Comparison of ENCODE assay signal across 1 cellular context in genomic region chr2:202588647-202589581, GRCh38.
TF ChIP-seq lines count a peak whose summit lies in the region.

No MANE protein-coding gene starts in this region.

TF ChIP-seq in HepG2, 621 proteins besides CTCF, POLR2A, EP300 and RAD21 (continued from another document and continues in another):
- TF ChIP-seq DZIP1 (CRISPR knock-in tag; IDR thresholded peaks at IDR 0.05) (no peak), HNRNPH1 (optimal IDR thresholded peaks at IDR 0.05; ENCODE audit: low read depth, low read length) (no peak), ELF4 (CRISPR knock-in tag; IDR thresholded peaks at IDR 0.05; ENCODE audit: borderline replicate concordance) (no peak), ZFY (CRISPR knock-in tag; IDR thresholded peaks at IDR 0.05) (no peak), RBM22 (optimal IDR thresholded peaks at IDR 0.05; ENCODE audit: low read length) (no peak), ZNF292 (CRISPR knock-in tag; IDR thresholded peaks at IDR 0.05; ENCODE audit: borderline replicate concordance, low read depth) (peak; percentile 71; the same call in 1 of the 2 replicates), ZNF777 (CRISPR knock-in tag; IDR thresholded peaks at IDR 0.05) (no peak), ZSCAN29 (CRISPR knock-in tag; conservative IDR thresholded peaks at IDR 0.05) (peak; percentile 60; the same call in 1 of the 2 replicates), MAZ (IDR thresholded peaks at IDR 0.05; ENCODE audit: borderline replicate concordance, low read depth, low read length) (no peak), MAZ (CRISPR knock-in tag; IDR thresholded peaks at IDR 0.05; ENCODE audit: low read depth) (peak; percentile 52), TCF7L2 (IDR thresholded peaks at IDR 0.05; ENCODE audit: low read depth, low read length) (no peak), CCAR2 (optimal IDR thresholded peaks at IDR 0.05; ENCODE audit: low read depth, low read length) (no peak), ARNT2 (CRISPR knock-in tag; IDR thresholded peaks at IDR 0.05; ENCODE audit: low read depth) (no peak), SMAD1 (CRISPR knock-in tag; IDR thresholded peaks at IDR 0.05; ENCODE audit: borderline replicate concordance, low read depth) (no peak), GABPA (IDR thresholded peaks at IDR 0.05; ENCODE audit: low read depth, low read length) (no peak), GABPA (CRISPR knock-in tag; IDR thresholded peaks at IDR 0.05; ENCODE audit: low read depth) (peak; percentile 27; the same call in 1 of the 2 replicates), HNF4G (IDR thresholded peaks at IDR 0.05; ENCODE audit: borderline replicate concordance, low read depth, low read length) (no peak; the same call in 1 of the 2 replicates), HNF4G (CRISPR knock-in tag; IDR thresholded peaks at IDR 0.05; ENCODE audit: borderline replicate concordance, low read depth) (no peak), HNF1A (IDR thresholded peaks at IDR 0.05; ENCODE audit: low read depth) (no peak), HNF1A (CRISPR knock-in tag; IDR thresholded peaks at IDR 0.05; ENCODE audit: borderline replicate concordance) (peak; percentile 39; the same call in 1 of the 2 replicates), ZNF724P (CRISPR knock-in tag; IDR thresholded peaks at IDR 0.05; ENCODE audit: borderline replicate concordance) (peak; percentile 47; the same call in 1 of the 2 replicates), SOX5 (CRISPR knock-in tag; IDR thresholded peaks at IDR 0.05; ENCODE audit: borderline replicate concordance) (peak; percentile 64), ATF1 (CRISPR knock-in tag; IDR thresholded peaks at IDR 0.05) (peak; percentile 46), RAD51 (IDR thresholded peaks at IDR 0.05; ENCODE audit: borderline replicate concordance) (no peak), ZNF737 (CRISPR knock-in tag; IDR thresholded peaks at IDR 0.05; ENCODE audit: borderline replicate concordance) (no peak), PRDM10 (CRISPR knock-in tag; IDR thresholded peaks at IDR 0.05; ENCODE audit: low read depth) (no peak; the same call in 1 of the 2 replicates), SPEN (CRISPR knock-in tag; IDR thresholded peaks at IDR 0.05; ENCODE audit: low read depth) (peak; percentile 52; the same call in 1 of the 2 replicates), PAX8 (CRISPR knock-in tag; IDR thresholded peaks at IDR 0.05; ENCODE audit: borderline replicate concordance) (no peak), ZNF280D (CRISPR knock-in tag; IDR thresholded peaks at IDR 0.05) (no peak; the same call in 1 of the 2 replicates), TIGD3 (CRISPR knock-in tag; IDR thresholded peaks at IDR 0.05; ENCODE audit: borderline replicate concordance) (no peak), ZFP36 (IDR thresholded peaks at IDR 0.05; ENCODE audit: borderline replicate concordance, low read depth, low read length, partially characterized antibody) (no peak), ZNF512 (CRISPR knock-in tag; IDR thresholded peaks at IDR 0.05) (peak; percentile 83; the same call in 1 of the 2 replicates), ZNF616 (CRISPR knock-in tag; IDR thresholded peaks at IDR 0.05; ENCODE audit: low read depth) (0 out of 2 replicates have a peak, but pooled peaks have one; percentile 61), GFI1 (CRISPR knock-in tag; IDR thresholded peaks at IDR 0.05; ENCODE audit: borderline replicate concordance) (no peak), ATRX (CRISPR knock-in tag; IDR thresholded peaks at IDR 0.05; ENCODE audit: borderline replicate concordance) (no peak), PHF5A (CRISPR knock-in tag; IDR thresholded peaks at IDR 0.05; ENCODE audit: low read depth, unreplicated experiment) (peak; percentile 80), MYNN (CRISPR knock-in tag; IDR thresholded peaks at IDR 0.05; ENCODE audit: low read depth) (no peak), SP1 (IDR thresholded peaks at IDR 0.05) (no peak), SP1 (CRISPR knock-in tag; IDR thresholded peaks at IDR 0.05) (no peak)
